1 cellular context compared by ENCODE assay signal in genomic region chr16:27369806-27370205, GRCh38.
TF ChIP-seq lines count a peak whose summit lies in the region.

No MANE protein-coding gene starts in this region.

TF ChIP-seq in IMR-90, 13 proteins besides CTCF, POLR2A, EP300 and RAD21:
- no peak for TF ChIP-seq USF2 (IDR thresholded peaks at IDR 0.05; ENCODE audit: low read depth, low read length)
- TF ChIP-seq CEBPB (IDR thresholded peaks at IDR 0.05; ENCODE audit: low read depth, low read length), result no peak; the same call in 1 of the 2 replicates
- TF ChIP-seq SMC3 (IDR thresholded peaks at IDR 0.05; ENCODE audit: low read depth, low read length), result no peak
- no peak for TF ChIP-seq MAFK (IDR thresholded peaks at IDR 0.05; ENCODE audit: low read depth, low read length)
- TF ChIP-seq RFX5 (IDR thresholded peaks at IDR 0.05; ENCODE audit: low read depth, low read length), result no peak
- TF ChIP-seq RCOR1 (IDR thresholded peaks at IDR 0.05; ENCODE audit: insufficient replicate concordance, low read length), result peak; percentile 76
- no peak for TF ChIP-seq ELK1 (IDR thresholded peaks at IDR 0.05; ENCODE audit: borderline replicate concordance, low read depth, low read length)
TF ChIP-seq in IMR-90: peak in this region for 1.
